Comparison of ENCODE assay signal across 23 cellular contexts in the genomic region with DNA sequence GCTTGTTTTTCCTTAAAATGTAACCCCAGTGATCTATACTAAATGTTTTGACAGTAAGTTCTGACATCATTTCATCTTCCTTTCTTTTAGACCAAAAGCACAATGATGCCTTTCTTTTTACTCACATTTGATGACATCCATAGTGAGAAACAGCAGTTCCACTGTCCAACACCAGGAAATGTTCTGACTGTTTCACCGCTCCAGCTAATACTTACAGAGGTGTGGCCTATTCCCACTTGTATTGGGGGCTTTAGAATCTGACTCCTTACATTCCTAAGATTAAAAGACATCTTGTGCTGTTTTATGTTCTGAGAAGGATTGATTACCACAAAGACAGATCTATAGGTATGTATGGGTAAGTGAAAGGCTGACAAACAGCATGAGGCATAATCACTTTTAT.
"Had no signal": no experiment of that assay in that cellular context is flagged by ENCODE, and none has a peak within 500 bp of the region (broad histone marks: within the 10 kb centered on the region; RNA-seq: fewer than 3 reads in every experiment).

No MANE protein-coding gene starts in this region.

- H3K27me3 ChIP-seq: colonic mucosa, esophagus squamous epithelium, sigmoid colon, stomach, thyroid gland had no signal

- H3K4me3 Mint-ChIP-seq: dendritic cell treated with granulocyte-macrophage colony-stimulating factor and Interleukin-4, amounts not matched to agents 40 ng/mL and 50 ng/mL, for 4 days; naive B cell; natural killer cell treated with Interleukin-12 subunit alpha and Interleukin-12 subunit beta and Interleukin-15 and Interleukin-18, amount 100 ng/mL, for 72 hours; stimulated activated effector memory CD8-positive, alpha-beta T cell treated with anti-CD3 and anti-CD28 coated beads, Interleukin-12 subunit alpha, Interleukin-12 subunit beta, amount 100 ng/mL, for 72 hours had no signal

- FAIRE-seq: keratinocyte had no signal

- DNase-seq: colonic mucosa; effector CD8-positive, alpha-beta T cell; erythroblast; esophagus squamous epithelium; foreskin melanocyte; left ventricle myocardium superior; lower lobe of right lung; mucosa of descending colon; naive B cell; nucleus accumbens; psoas muscle; right cardiac atrium; sigmoid colon; stimulated activated CD4-positive, alpha-beta T cell treated with anti-CD3 and anti-CD28 coated beads, Interleukin-2, amount 100 ng/mL, for 24 hours; stimulated activated CD4-positive, alpha-beta T cell treated with anti-CD3 and anti-CD28 coated beads, Interleukin-4, amount 100 ng/mL, for 24 hours; stimulated activated naive CD4-positive, alpha-beta T cell treated with Interleukin-2 at 50 U/mL for 16 hours; stomach; thyroid gland; trophoblast cell had no signal

- H3K27ac Mint-ChIP-seq: dendritic cell treated with granulocyte-macrophage colony-stimulating factor and Interleukin-4, amounts not matched to agents 40 ng/mL and 50 ng/mL, for 4 days; naive B cell; natural killer cell treated with Interleukin-12 subunit alpha and Interleukin-12 subunit beta and Interleukin-15 and Interleukin-18, amount 100 ng/mL, for 72 hours; stimulated activated effector memory CD8-positive, alpha-beta T cell treated with anti-CD3 and anti-CD28 coated beads, Interleukin-12 subunit alpha, Interleukin-12 subunit beta, amount 100 ng/mL, for 72 hours had no signal

- H3K36me3 Mint-ChIP-seq: stimulated activated effector memory CD8-positive, alpha-beta T cell treated with anti-CD3 and anti-CD28 coated beads, Interleukin-12 subunit alpha, Interleukin-12 subunit beta, amount 100 ng/mL, for 72 hours had no signal

- H3K27me3 Mint-ChIP-seq: dendritic cell treated with granulocyte-macrophage colony-stimulating factor and Interleukin-4, amounts not matched to agents 40 ng/mL and 50 ng/mL, for 4 days; natural killer cell treated with Interleukin-12 subunit alpha and Interleukin-12 subunit beta and Interleukin-15 and Interleukin-18, amount 100 ng/mL, for 72 hours had no signal

- H3K4me1 ChIP-seq: colonic mucosa, esophagus squamous epithelium, lower lobe of right lung, psoas muscle, sigmoid colon, stomach, thyroid gland had no signal

- H3K36me3 ChIP-seq: colonic mucosa, esophagus squamous epithelium, lower lobe of right lung, sigmoid colon, stomach, thyroid gland had no signal

- H3K4me3 ChIP-seq: colonic mucosa, esophagus squamous epithelium, lower lobe of right lung, mucosa of descending colon, psoas muscle, sigmoid colon, stomach, thyroid gland had no signal

- H3K9me3 ChIP-seq: colonic mucosa, esophagus squamous epithelium, lower lobe of right lung, mucosa of descending colon, psoas muscle, thyroid gland had no signal

- H3K4me1 Mint-ChIP-seq: naive B cell; stimulated activated effector memory CD8-positive, alpha-beta T cell treated with anti-CD3 and anti-CD28 coated beads, Interleukin-12 subunit alpha, Interleukin-12 subunit beta, amount 100 ng/mL, for 72 hours had no signal

- H3K27ac ChIP-seq: colonic mucosa, esophagus squamous epithelium, lower lobe of right lung, psoas muscle, sigmoid colon, stomach, thyroid gland had no signal
